In the genomic region with DNA sequence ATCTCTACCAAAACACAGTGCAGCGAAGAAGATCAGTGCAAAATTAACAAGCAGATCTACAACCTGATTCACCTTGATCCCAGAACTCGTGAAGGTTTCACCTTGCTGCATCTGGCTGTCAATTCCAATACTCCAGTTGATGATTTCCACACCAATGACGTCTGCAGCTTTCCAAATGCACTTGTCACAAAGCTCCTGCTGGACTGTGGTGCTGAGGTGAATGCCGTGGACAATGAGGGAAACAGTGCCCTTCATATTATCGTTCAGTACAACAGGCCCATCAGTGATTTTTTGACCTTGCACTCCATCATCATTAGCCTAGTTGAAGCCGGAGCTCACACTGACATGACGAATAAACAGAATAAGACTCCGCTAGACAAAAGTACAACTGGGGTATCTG, we compare ENCODE assay signal across 1 cellular context.
TF ChIP-seq lines count a peak whose summit lies in the region.

No MANE protein-coding gene starts in this region.

TF ChIP-seq in GM12878, 131 proteins besides CTCF, POLR2A, EP300 and RAD21 (continued from another document):
- TF ChIP-seq, protein P1, sequence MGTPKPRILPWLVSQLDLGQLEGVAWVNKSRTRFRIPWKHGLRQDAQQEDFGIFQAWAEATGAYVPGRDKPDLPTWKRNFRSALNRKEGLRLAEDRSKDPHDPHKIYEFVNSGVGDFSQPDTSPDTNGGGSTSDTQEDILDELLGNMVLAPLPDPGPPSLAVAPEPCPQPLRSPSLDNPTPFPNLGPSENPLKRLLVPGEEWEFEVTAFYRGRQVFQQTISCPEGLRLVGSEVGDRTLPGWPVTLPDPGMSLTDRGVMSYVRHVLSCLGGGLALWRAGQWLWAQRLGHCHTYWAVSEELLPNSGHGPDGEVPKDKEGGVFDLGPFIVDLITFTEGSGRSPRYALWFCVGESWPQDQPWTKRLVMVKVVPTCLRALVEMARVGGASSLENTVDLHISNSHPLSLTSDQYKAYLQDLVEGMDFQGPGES (IDR thresholded peaks at IDR 0.05), result no peak
- TF ChIP-seq MTA3 (IDR thresholded peaks at IDR 0.05; ENCODE audit: borderline replicate concordance, low read length), result no peak
- no peak for TF ChIP-seq FOS (IDR thresholded peaks at IDR 0.05; ENCODE audit: borderline replicate concordance, extremely low read depth, insufficient read length)
- TF ChIP-seq BRCA1 (IDR thresholded peaks at IDR 0.05; ENCODE audit: low read depth, low read length), result no peak
- no peak for TF ChIP-seq BMI1 (IDR thresholded peaks at IDR 0.05; ENCODE audit: borderline replicate concordance)
- TF ChIP-seq REST (IDR thresholded peaks at IDR 0.05; ENCODE audit: low read depth, low read length), result no peak
- TF ChIP-seq NFYA (IDR thresholded peaks at IDR 0.05; ENCODE audit: borderline replicate concordance, low read depth, low read length), result no peak
- no peak for TF ChIP-seq SMARCA5 (IDR thresholded peaks at IDR 0.05)
- TF ChIP-seq IRF4 (IDR thresholded peaks at IDR 0.05; ENCODE audit: low read depth, low read length), result no peak
- no peak for TF ChIP-seq NFIC (IDR thresholded peaks at IDR 0.05; ENCODE audit: low read depth, low read length)
- no peak for TF ChIP-seq MYC (IDR thresholded peaks at IDR 0.05; ENCODE audit: insufficient read depth, insufficient read length, insufficient replicate concordance, low read length, severe bottlenecking)
- no peak for TF ChIP-seq NBN (IDR thresholded peaks at IDR 0.05)
- no peak for TF ChIP-seq RELB (IDR thresholded peaks at IDR 0.05; ENCODE audit: low read depth)
- TF ChIP-seq ZNF687 (IDR thresholded peaks at IDR 0.05), result no peak
- TF ChIP-seq, protein P2, sequence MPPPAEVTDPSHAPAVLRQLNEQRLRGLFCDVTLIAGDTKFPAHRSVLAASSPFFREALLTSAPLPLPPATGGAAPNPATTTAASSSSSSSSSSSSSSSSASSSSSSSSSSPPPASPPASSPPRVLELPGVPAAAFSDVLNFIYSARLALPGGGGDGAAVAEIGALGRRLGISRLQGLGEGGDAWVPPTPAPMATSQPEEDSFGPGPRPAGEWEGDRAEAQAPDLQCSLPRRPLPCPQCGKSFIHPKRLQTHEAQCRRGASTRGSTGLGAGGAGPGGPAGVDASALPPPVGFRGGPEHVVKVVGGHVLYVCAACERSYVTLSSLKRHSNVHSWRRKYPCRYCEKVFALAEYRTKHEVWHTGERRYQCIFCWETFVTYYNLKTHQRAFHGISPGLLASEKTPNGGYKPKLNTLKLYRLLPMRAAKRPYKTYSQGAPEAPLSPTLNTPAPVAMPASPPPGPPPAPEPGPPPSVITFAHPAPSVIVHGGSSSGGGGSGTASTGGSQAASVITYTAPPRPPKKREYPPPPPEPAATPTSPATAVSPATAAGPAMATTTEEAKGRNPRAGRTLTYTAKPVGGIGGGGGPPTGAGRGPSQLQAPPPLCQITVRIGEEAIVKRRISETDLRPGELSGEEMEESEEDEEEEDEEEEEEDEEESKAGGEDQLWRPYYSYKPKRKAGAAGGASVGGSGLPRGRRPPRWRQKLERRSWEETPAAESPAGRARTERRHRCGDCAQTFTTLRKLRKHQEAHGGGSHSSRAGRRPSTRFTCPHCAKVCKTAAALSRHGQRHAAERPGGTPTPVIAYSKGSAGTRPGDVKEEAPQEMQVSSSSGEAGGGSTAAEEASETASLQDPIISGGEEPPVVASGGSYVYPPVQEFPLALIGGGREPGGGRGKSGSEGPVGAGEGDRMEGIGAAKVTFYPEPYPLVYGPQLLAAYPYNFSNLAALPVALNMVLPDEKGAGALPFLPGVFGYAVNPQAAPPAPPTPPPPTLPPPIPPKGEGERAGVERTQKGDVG (CRISPR knock-in tag; IDR thresholded peaks at IDR 0.05), result no peak
- no peak for TF ChIP-seq PAX5 (IDR thresholded peaks at IDR 0.05; ENCODE audit: borderline replicate concordance, low read depth, low read length)
- no peak for TF ChIP-seq JUNB (IDR thresholded peaks at IDR 0.05)
